10 cellular contexts compared by ENCODE assay signal in genomic region chr3:171306631-171307030, GRCh38.
DNase-seq lines count a peak whose midpoint lies in the region; ATAC-seq and TF ChIP-seq lines count a peak whose summit lies in the region.
"Had no signal": no experiment of that assay in that cellular context is flagged by ENCODE, and none has a peak within 500 bp of the region (broad histone marks: within the 10 kb centered on the region; RNA-seq: fewer than 3 reads in every experiment).

No MANE protein-coding gene starts in this region.

- no peaks in the 10 kb centered on the region for H3K9me3 Mint-ChIP-seq in natural killer cell treated with Interleukin-12 subunit alpha and Interleukin-12 subunit beta and Interleukin-15 and Interleukin-18, amount 100 ng/mL, for 72 hours

- peak overlapping the region; percentile 21 for H3K27ac ChIP-seq in muscle layer of duodenum (ENCODE audit: low read length)
- no peak overlapping the region for H3K27ac ChIP-seq in spleen
- H3K27ac ChIP-seq: C4-2B had no signal

- H3K36me3 Mint-ChIP-seq in natural killer cell treated with Interleukin-12 subunit alpha and Interleukin-12 subunit beta and Interleukin-15 and Interleukin-18, amount 100 ng/mL, for 72 hours, result peaks cover 20% of the 10 kb centered on the region

- H3K27me3 ChIP-seq in muscle layer of duodenum (ENCODE audit: low read depth, low read length) (no peaks in the 10 kb centered on the region), spleen (replicated peaks in 1 of 7) (no peaks in the 10 kb centered on the region)

- no peaks in the 10 kb centered on the region for H3K9me3 ChIP-seq in muscle layer of duodenum (ENCODE audit: control insufficient read depth in 1 of 2, low read length in 2 of 2)
- peaks cover 0 to 8% (median 2%) of the 10 kb centered on the region in 8 donors for H3K9me3 ChIP-seq in spleen

- no peak overlapping the region for H3K4me3 Mint-ChIP-seq in natural killer cell treated with Interleukin-12 subunit alpha and Interleukin-12 subunit beta and Interleukin-15 and Interleukin-18, amount 100 ng/mL, for 72 hours
- H3K4me3 Mint-ChIP-seq: activated naive CD8-positive, alpha-beta T cell treated with anti-CD3 and anti-CD28 coated beads, Interleukin-2, amount 50 U/mL, for 24 hours had no signal

- DNase-seq in A172 (ENCODE audit: low spot score) (peak; percentile 87), fibroblast of gingiva (ENCODE audit: low read depth) (peak; percentile 78), spleen (no peak), SIG-M5 (lab: John Stamatoyannopoulos, UW) (no peak)
- no peak for DNase-seq in natural killer cell treated with Interleukin-12 subunit alpha and Interleukin-12 subunit beta and Interleukin-15 and Interleukin-18, amount 100 ng/mL, for 72 hours (ENCODE audit: low spot score)
- DNase-seq: activated naive CD8-positive, alpha-beta T cell treated with anti-CD3 and anti-CD28 coated beads, Interleukin-2, amount 50 U/mL, for 24 hours had no signal

- TF ChIP-seq POLR2A in spleen (IDR thresholded peaks at IDR 0.05), result no peak

- H3K4me1 Mint-ChIP-seq in natural killer cell treated with Interleukin-12 subunit alpha and Interleukin-12 subunit beta and Interleukin-15 and Interleukin-18, amount 100 ng/mL, for 72 hours (ENCODE audit: low read depth in 2 of 2), result peaks cover 66 to 81% of the 10 kb centered on the region in 2 donors

- ATAC-seq in natural killer cell treated with Interleukin-12 subunit alpha and Interleukin-12 subunit beta and Interleukin-15 and Interleukin-18, amount 100 ng/mL, for 72 hours, result no peak
- ATAC-seq in GM19463 (IDR thresholded peaks at IDR 0.05; ENCODE audit: unreplicated experiment), result no peak
- ATAC-seq: activated naive CD8-positive, alpha-beta T cell treated with anti-CD3 and anti-CD28 coated beads, Interleukin-2, amount 50 U/mL, for 24 hours had no signal

- H3K27me3 Mint-ChIP-seq in natural killer cell treated with Interleukin-12 subunit alpha and Interleukin-12 subunit beta and Interleukin-15 and Interleukin-18, amount 100 ng/mL, for 72 hours, result no peaks in the 10 kb centered on the region
- H3K27me3 Mint-ChIP-seq: activated naive CD8-positive, alpha-beta T cell treated with anti-CD3 and anti-CD28 coated beads, Interleukin-2, amount 50 U/mL, for 24 hours had no signal

- peak overlapping the region in 1 of 2 donors; percentile 8 for H3K4me3 ChIP-seq in muscle layer of duodenum (ENCODE audit: low read depth in 1 of 2, low read length in 2 of 2)
- H3K4me3 ChIP-seq in spleen, result no peak overlapping the region

- 65 to 82% (median 73%) methylated on average over 6 of the region's 6 CpGs for WGBS in spleen, 5 donors

- no peak for TF ChIP-seq CTCF in spleen (IDR thresholded peaks at IDR 0.05 in 8 of 11, conservative IDR thresholded peaks at IDR 0.05 in 3 of 11)

- intact Hi-C loops in spleen (cut with DNase I; ENCODE audit: low total_unique reads), result no loop called here

- no peak overlapping the region for H3K27ac Mint-ChIP-seq in natural killer cell treated with Interleukin-12 subunit alpha and Interleukin-12 subunit beta and Interleukin-15 and Interleukin-18, amount 100 ng/mL, for 72 hours
- H3K27ac Mint-ChIP-seq: activated naive CD8-positive, alpha-beta T cell treated with anti-CD3 and anti-CD28 coated beads, Interleukin-2, amount 50 U/mL, for 24 hours had no signal

- H3K4me1 ChIP-seq in muscle layer of duodenum (ENCODE audit: control insufficient read depth in 1 of 2, insufficient read depth in 2 of 2, low read length in 2 of 2) (peaks cover 0 to 5% of the 10 kb centered on the region in 2 donors), spleen (peaks cover 0 to 4% (median 0%) of the 10 kb centered on the region in 6 donors)

- H3K36me3 ChIP-seq in muscle layer of duodenum (ENCODE audit: control insufficient read depth in 1 of 2, insufficient read depth in 2 of 2, low read length in 2 of 2) (no peaks in the 10 kb centered on the region), spleen (no peaks in the 10 kb centered on the region)

TF ChIP-seq in PFSK-1, 5 proteins besides CTCF, POLR2A, EP300 and RAD21:
- peak; percentile 79; the same call in 1 of the 2 replicates for TF ChIP-seq SIN3A (IDR thresholded peaks at IDR 0.05; ENCODE audit: borderline replicate concordance, insufficient read depth, low read length)
- no peak for TF ChIP-seq FOXP2 (optimal IDR thresholded peaks at IDR 0.05; ENCODE audit: borderline replicate concordance, extremely low read depth, extremely low read length, insufficient read depth)
- no peak for TF ChIP-seq TAF1 (IDR thresholded peaks at IDR 0.05; ENCODE audit: borderline replicate concordance, insufficient read depth, low read length)
- TF ChIP-seq POLR2AphosphoS5 (IDR thresholded peaks at IDR 0.05; ENCODE audit: low read depth, low read length), result no peak
- no peak for TF ChIP-seq REST (IDR thresholded peaks at IDR 0.05; ENCODE audit: insufficient read depth in 1 of 2, low read depth in 2 of 2, low read length in 2 of 2)

Comparison
In these comparisons a context has a peak if more than half of its experiments do, and no peak if none do; other contexts are left out.
1. DNase-seq: peak in A172 (single experiment) and fibroblast of gingiva (single experiment); none in natural killer cell treated with Interleukin-12 subunit alpha and Interleukin-12 subunit beta and Interleukin-15 and Interleukin-18, amount 100 ng/mL, for 72 hours (single experiment), spleen (single experiment) and SIG-M5 (single experiment).